14 cellular contexts compared by ENCODE assay signal in genomic region chr2:156883828-156884615, GRCh38.
DNase-seq lines count a peak whose midpoint lies in the region; ATAC-seq and TF ChIP-seq lines count a peak whose summit lies in the region.
"Had no signal": no experiment of that assay in that cellular context is flagged by ENCODE, and none has a peak within 500 bp of the region (broad histone marks: within the 10 kb centered on the region; RNA-seq: fewer than 3 reads in every experiment).

No MANE protein-coding gene starts in this region.

- no peak overlapping the region for H2BK12ac ChIP-seq in neuronal stem cell (ENCODE audit: low read length)

- no peaks in the 10 kb centered on the region for H3K79me1 ChIP-seq in neuronal stem cell (ENCODE audit: low read depth, low read length)

- H3K27me3 ChIP-seq in RWPE2 (ENCODE audit: insufficient read depth, poor library complexity, severe bottlenecking), result no peaks in the 10 kb centered on the region
- peaks cover 0 to 6% (median 0%) of the 10 kb centered on the region in 3 experiments for H3K27me3 ChIP-seq in neuronal stem cell (ENCODE audit: control insufficient read depth in 3 of 3, insufficient read depth in 3 of 3, low read depth in 1 of 3, low read length in 3 of 3)
- no peaks in the 10 kb centered on the region for H3K27me3 ChIP-seq in vagina
- H3K27me3 ChIP-seq: BLaER1, right atrium auricular region had no signal

- H3K4me1 ChIP-seq in RWPE2 (ENCODE audit: insufficient read depth, poor library complexity, severe bottlenecking) (peaks cover 7% of the 10 kb centered on the region), neuronal stem cell (ENCODE audit: control insufficient read depth in 2 of 2, insufficient read depth in 1 of 2, low read depth in 1 of 2, low read length in 2 of 2) (no peaks in the 10 kb centered on the region), vagina (no peaks in the 10 kb centered on the region)
- H3K4me1 ChIP-seq: BLaER1, right atrium auricular region had no signal

- H2AK5ac ChIP-seq in neuronal stem cell (ENCODE audit: low read depth, low read length), result no peak overlapping the region

- no peak overlapping the region for H3K23ac ChIP-seq in neuronal stem cell (ENCODE audit: low read depth, low read length, poor library complexity)

- H3K9ac ChIP-seq in neuronal stem cell (ENCODE audit: low read depth, low read length, poor library complexity), result no peak overlapping the region
- H3K9ac ChIP-seq: BLaER1 had no signal

- WGBS in neuronal stem cell (ENCODE audit: extremely low coverage in 2 of 2, insufficient read length in 2 of 2, insufficient replicate concordance in 1 of 2), 2 donors, result no CpG with 5 or more reads among the region's 6 CpGs

- ATAC-seq in RWPE2 (ENCODE audit: low read depth), result peak; percentile 95
- ATAC-seq: left colon had no signal

- no peak for TF ChIP-seq POLR2A in vagina (IDR thresholded peaks at IDR 0.05)

- no peak overlapping the region for H4K91ac ChIP-seq in neuronal stem cell (ENCODE audit: low read depth, low read length, poor library complexity)

- no peak overlapping the region for H4K8ac ChIP-seq in neuronal stem cell (ENCODE audit: low read depth, low read length)

- H3K27ac ChIP-seq in RWPE2 (ENCODE audit: poor library complexity, severe bottlenecking) (no peak overlapping the region), neuronal stem cell (replicated peaks; ENCODE audit: low read length) (no peak overlapping the region), vagina (no peak overlapping the region)
- H3K27ac ChIP-seq: BLaER1, right atrium auricular region had no signal

- DNase-seq in AG20443 (ENCODE audit: low spot score) (peak; percentile 30), HT-29 (ENCODE audit: low spot score) (peak; percentile 16), RWPE2 (ENCODE audit: low spot score) (no peak), fibroblast of mammary gland (ENCODE audit: low read depth) (peak; percentile 76), neuronal stem cell (ENCODE audit: low spot score) (no peak), mesenteric fat pad (ENCODE audit: low spot score) (no peak), COR-L47 (lab: John Stamatoyannopoulos, UW) (no peak), vagina (ENCODE audit: extremely low spot score in 2 of 2) (no peak)
- DNase-seq: activated naive CD4-positive, alpha-beta T cell treated with anti-CD3 and anti-CD28 coated beads, Interleukin-2, amount 10 ng/mL, durations not matched to agents 7 days and 5 days; left colon; naive B cell; NCI-H2227 treated with DMSO at 0.1 percent for 48 hours had no signal

- H3K36me3 ChIP-seq in RWPE2 (ENCODE audit: low read depth) (no peaks in the 10 kb centered on the region), neuronal stem cell (replicated peaks in 1 of 2; ENCODE audit: control insufficient read depth in 2 of 2, insufficient read depth in 2 of 2, low read length in 2 of 2) (no peaks in the 10 kb centered on the region), vagina (no peaks in the 10 kb centered on the region)
- H3K36me3 ChIP-seq: BLaER1, right atrium auricular region had no signal

- no peak overlapping the region for H3K4me3 ChIP-seq in RWPE2 (ENCODE audit: severe bottlenecking)
- H3K4me3 ChIP-seq in fibroblast of mammary gland (ENCODE audit: control insufficient read depth, low read depth, low read length), result no peak overlapping the region
- H3K4me3 ChIP-seq in neuronal stem cell (ENCODE audit: low read length in 2 of 2), result no peak overlapping the region
- no peak overlapping the region for H3K4me3 ChIP-seq in vagina
- H3K4me3 ChIP-seq: BLaER1, right atrium auricular region had no signal

- no peak overlapping the region for H2AFZ ChIP-seq in neuronal stem cell (ENCODE audit: low read length)

- H3K9me3 ChIP-seq in RWPE2 (ENCODE audit: severe bottlenecking), result peaks cover 3% of the 10 kb centered on the region
- H3K9me3 ChIP-seq in neuronal stem cell (replicated peaks in 1 of 2; ENCODE audit: control insufficient read depth in 2 of 2, insufficient read depth in 1 of 2, low read depth in 1 of 2, low read length in 2 of 2), result no peaks in the 10 kb centered on the region
- no peaks in the 10 kb centered on the region for H3K9me3 ChIP-seq in vagina
- H3K9me3 ChIP-seq: BLaER1, right atrium auricular region had no signal

- no peak overlapping the region for H3K18ac ChIP-seq in neuronal stem cell (ENCODE audit: low read length)

- H3K4me2 ChIP-seq in neuronal stem cell (ENCODE audit: insufficient read depth, low read length, poor library complexity, severe bottlenecking), result no peak overlapping the region
- H3K4me2 ChIP-seq: BLaER1 had no signal

- H2BK5ac ChIP-seq in neuronal stem cell (ENCODE audit: low read length), result no peak overlapping the region

- H3K4ac ChIP-seq in neuronal stem cell (ENCODE audit: low read length), result no peak overlapping the region

- intact Hi-C loops in vagina (cut with DNase I), result no loop called here

- no peak overlapping the region for H3K14ac ChIP-seq in neuronal stem cell (ENCODE audit: low read length)

- H2BK120ac ChIP-seq in neuronal stem cell (ENCODE audit: low read depth, low read length), result no peak overlapping the region

- H2BK15ac ChIP-seq in neuronal stem cell (ENCODE audit: low read length), result no peak overlapping the region

- TF ChIP-seq CTCF in RWPE2 (IDR thresholded peaks at IDR 0.05; ENCODE audit: poor library complexity, severe bottlenecking) (no peak), fibroblast of mammary gland (conservative IDR thresholded peaks at IDR 0.05; ENCODE audit: control insufficient read depth, insufficient read depth, low read depth, low read length) (no peak), vagina (IDR thresholded peaks at IDR 0.05) (no peak)

Comparison
In these comparisons a context has a peak if more than half of its experiments do, and no peak if none do; other contexts are left out.
1. DNase-seq: peak in AG20443 (single experiment), HT-29 (single experiment) and fibroblast of mammary gland (single experiment); none in RWPE2 (single experiment), neuronal stem cell (single experiment), mesenteric fat pad (single experiment), COR-L47 (single experiment) and vagina (0 of 2).